9 cellular contexts compared by ENCODE assay signal in genomic region chr3:47961815-47962606, GRCh38. TPM values are rescaled to one million over a fixed set of nuclear protein-coding genes. Genes with fewer than 3 reads are reported as not detected.
A peak's percentile ranks its signal among the peaks of the same experiment; 100 is the strongest.
DNase-seq lines count a peak whose midpoint lies in the region; ATAC-seq, FAIRE-seq and TF ChIP-seq lines count a peak whose summit lies in the region.
"Had no signal": no experiment of that assay in that cellular context is flagged by ENCODE, and none has a peak within 500 bp of the region (broad histone marks: within the 10 kb centered on the region; RNA-seq: fewer than 3 reads in every experiment).

No MANE protein-coding gene starts in this region.

- no peak for TF ChIP-seq POLR2A in GM12878 (IDR thresholded peaks at IDR 0.05; ENCODE audit: low read depth, low read length)
- TF ChIP-seq POLR2A in suprapubic skin (IDR thresholded peaks at IDR 0.05) = no peak
- no peak for TF ChIP-seq POLR2A in ovary (IDR thresholded peaks at IDR 0.05)

- peaks cover 2% of the 10 kb centered on the region for H3K79me2 ChIP-seq in GM12878 (ENCODE audit: control insufficient read depth, insufficient read depth, low read length)

- H4K20me1 ChIP-seq in GM12878 (ENCODE audit: control insufficient read depth, insufficient read depth) = no peaks in the 10 kb centered on the region

- POLR2A ChIA-PET in GM12878 (lab: Charles Lee) = interaction anchor here (1.6 kb wide), 1 partner anchor 70 kb away, joined by 11 read pairs; no protein-coding TSS in a partner anchor

- peak overlapping the region; percentile 20; the same call in 1 of the 2 replicates for H3K27ac ChIP-seq in GM12878 (ENCODE audit: control insufficient read depth, insufficient read depth)
- H3K27ac ChIP-seq in mesodermal cell (ENCODE audit: low read depth, low read length, severe bottlenecking) = peak overlapping the region; percentile 24
- H3K27ac ChIP-seq in suprapubic skin = no peak overlapping the region
- no peak overlapping the region for H3K27ac ChIP-seq in ovary

- SMC1A ChIA-PET in GM12878 (lab: Charles Lee; ENCODE audit: uncharacterized antibody, unreplicated experiment) = interaction anchor here (1.1 to 2.5 kb wide), 3 partner anchors 11 to 122 kb away, joined by 3 to 12 read pairs (median 8); no protein-coding TSS in a partner anchor

- no peak overlapping the region for H2AFZ ChIP-seq in GM12878 (ENCODE audit: control insufficient read depth, low read depth, low read length)

- H3K4me1 ChIP-seq in GM12878 (ENCODE audit: control insufficient read depth, insufficient read depth, low read length) = peaks cover 31% of the 10 kb centered on the region
- H3K4me1 ChIP-seq in mesodermal cell (ENCODE audit: control insufficient read depth, insufficient read depth, low read length, poor library complexity, severe bottlenecking) = peaks cover 30% of the 10 kb centered on the region
- H3K4me1 ChIP-seq in suprapubic skin = peaks cover 20% of the 10 kb centered on the region
- H3K4me1 ChIP-seq in ovary (ENCODE audit: insufficient read depth) = peaks cover 6% of the 10 kb centered on the region

- H3K27me3 ChIP-seq in GM12878 (replicated peaks in 1 of 2; ENCODE audit: control insufficient read depth in 2 of 2, insufficient read depth in 2 of 2, low read length in 1 of 2) (no peaks in the 10 kb centered on the region), suprapubic skin (no peaks in the 10 kb centered on the region), ovary (no peaks in the 10 kb centered on the region)

- DNase-seq in GM20000 (ENCODE audit: low spot score) = peak; percentile 23
- DNase-seq in OCI-M1 (lab: John Stamatoyannopoulos, UW) = peak; percentile 67
- DNase-seq in GM12878 (ENCODE audit: low read depth, low spot score) = no peak
- DNase-seq in hepatic stellate cell (ENCODE audit: low spot score) = no peak
- no peak for DNase-seq in suprapubic skin (ENCODE audit: low spot score in 2 of 2)
- no peak for DNase-seq in KG1 (lab: John Stamatoyannopoulos, UW)
- DNase-seq in ovary = no peak
- DNase-seq: Kasumi-1 had no signal

- 77% methylated on average over 5 of the region's 5 CpGs for WGBS in GM12878 (ENCODE audit: insufficient coverage, insufficient replicate concordance, low lambda C conversion rate, missing lambda C conversion rate)
- WGBS in mesodermal cell (ENCODE audit: insufficient coverage in 2 of 2), 2 experiments = 79 to 81% methylated on average over 4 of the region's 5 CpGs
- WGBS in suprapubic skin = 20% methylated on average over 5 of the region's 5 CpGs
- 61 to 66% (median 63%) methylated on average over 5 of the region's 5 CpGs for WGBS in ovary, 3 donors

- in situ Hi-C loops in GM12878 (cut with MboI) = no loop called here

- FAIRE-seq in GM12878 (lab: Jason Lieb, UNC) = no peak

- H3K4me3 ChIP-seq in GM12878 = no peak overlapping the region
- H3K4me3 ChIP-seq in mesodermal cell (ENCODE audit: extremely low read depth, insufficient read depth, low read length, poor library complexity, severe bottlenecking) = no peak overlapping the region
- no peak overlapping the region for H3K4me3 ChIP-seq in suprapubic skin
- no peak overlapping the region for H3K4me3 ChIP-seq in ovary

- no peak for TF ChIP-seq CTCF in GM20000 (IDR thresholded peaks at IDR 0.05; ENCODE audit: extremely low read depth, missing control alignments)
- no peak for TF ChIP-seq CTCF in GM12878 (IDR thresholded peaks at IDR 0.05 in 2 of 3, conservative IDR thresholded peaks at IDR 0.05 in 1 of 3; ENCODE audit: control insufficient read depth in 2 of 3, extremely low read depth in 1 of 3, insufficient read depth in 1 of 3, low read depth in 3 of 3, low read length in 3 of 3)
- no peak for TF ChIP-seq CTCF in suprapubic skin (IDR thresholded peaks at IDR 0.05)
- TF ChIP-seq CTCF in ovary (IDR thresholded peaks at IDR 0.05) = no peak

- no peak overlapping the region for H3K9ac ChIP-seq in GM12878 (ENCODE audit: control insufficient read depth, insufficient read depth, low read length)

- H3K9me3 ChIP-seq in GM12878 (replicated peaks; ENCODE audit: control insufficient read depth, insufficient read depth, low read length) (no peaks in the 10 kb centered on the region), mesodermal cell (ENCODE audit: control insufficient read depth, low read length) (no peaks in the 10 kb centered on the region), suprapubic skin (no peaks in the 10 kb centered on the region), ovary (no peaks in the 10 kb centered on the region)

- peak; percentile 49 for ATAC-seq in GM12878

- no peak overlapping the region for H3K4me2 ChIP-seq in GM12878 (ENCODE audit: control insufficient read depth, insufficient read depth)

- intact Hi-C loops in GM12878 (cut with micrococcal nuclease; ENCODE audit: unreplicated experiment) (no loop called here), ovary (cut with DNase I) (no loop called here)

- no peak for TF ChIP-seq RAD21 in GM12878 (IDR thresholded peaks at IDR 0.05; ENCODE audit: insufficient read depth, low read depth, low read length)

- TF ChIP-seq EP300 in GM12878 (IDR thresholded peaks at IDR 0.05; ENCODE audit: borderline replicate concordance in 1 of 2, control insufficient read depth in 1 of 2, low read depth in 2 of 2, low read length in 2 of 2) = no peak
- TF ChIP-seq EP300 in suprapubic skin (IDR thresholded peaks at IDR 0.05) = no peak
- TF ChIP-seq EP300 in ovary (IDR thresholded peaks at IDR 0.05) = no peak

- H3K36me3 ChIP-seq in GM12878 (ENCODE audit: control insufficient read depth in 2 of 2, insufficient read depth in 2 of 2, low read length in 1 of 2) (no peaks in the 10 kb centered on the region; a peak in 1 of 4 replicates), mesodermal cell (ENCODE audit: control insufficient read depth, insufficient read depth, low read length) (peaks cover 28% of the 10 kb centered on the region), suprapubic skin (no peaks in the 10 kb centered on the region), ovary (no peaks in the 10 kb centered on the region)

- BruUV-seq in GM12878 (replicated peaks; lab: Mats Ljungman, UMichigan) = no TSS peak

- RAD21 ChIA-PET in GM12878 (lab: Charles Lee; ENCODE audit: unreplicated experiment) = no interaction called here

- CTCF ChIA-PET in GM12878 (lab: Yijun Ruan, JAX) = interaction anchor here (0.7 to 1.6 kb wide), 7 partner anchors 9 to 45 kb away, joined by 3 to 9 read pairs (median 3); no protein-coding TSS in a partner anchor

TF ChIP-seq in GM12878, 131 proteins besides CTCF, POLR2A, EP300 and RAD21 (continues in another document):
- no peak for TF ChIP-seq RELA (IDR thresholded peaks at IDR 0.05; ENCODE audit: borderline replicate concordance, partially characterized antibody)
- no peak for TF ChIP-seq NRF1 (conservative IDR thresholded peaks at IDR 0.05; ENCODE audit: low read depth, low read length)
- no peak for TF ChIP-seq RAD51 (IDR thresholded peaks at IDR 0.05)
- TF ChIP-seq, protein P1, sequence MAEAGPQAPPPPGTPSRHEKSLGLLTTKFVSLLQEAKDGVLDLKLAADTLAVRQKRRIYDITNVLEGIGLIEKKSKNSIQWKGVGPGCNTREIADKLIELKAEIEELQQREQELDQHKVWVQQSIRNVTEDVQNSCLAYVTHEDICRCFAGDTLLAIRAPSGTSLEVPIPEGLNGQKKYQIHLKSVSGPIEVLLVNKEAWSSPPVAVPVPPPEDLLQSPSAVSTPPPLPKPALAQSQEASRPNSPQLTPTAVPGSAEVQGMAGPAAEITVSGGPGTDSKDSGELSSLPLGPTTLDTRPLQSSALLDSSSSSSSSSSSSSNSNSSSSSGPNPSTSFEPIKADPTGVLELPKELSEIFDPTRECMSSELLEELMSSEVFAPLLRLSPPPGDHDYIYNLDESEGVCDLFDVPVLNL (IDR thresholded peaks at IDR 0.05; ENCODE audit: low read depth, low read length) = no peak
- TF ChIP-seq MTA2 (IDR thresholded peaks at IDR 0.05; ENCODE audit: low read depth) = no peak

RNA-seq across cellular contexts. Expression of gene MAP4, which starts 54.2 kb away (rescaled TPM):
- total RNA-seq in GM12878 (2013; cell fraction: nucleolus; rRNA removed) = 186 and 198 TPM in 2 replicates
- total RNA-seq in GM12878 (2014; rRNA removed) = 31.9 and 35.6 TPM in 2 replicates
- total RNA-seq in GM12878 (2014; rRNA removed; fragmentation: Illumina TruSeq; extraction: Trizol) = 32.8 and 35.0 TPM in 2 replicates
- total RNA-seq in GM12878 (2021) = 145 and 147 TPM in 2 replicates
- polyA plus RNA-seq in GM12878 (2011; ENCODE audit: low read depth) = 38.8 TPM
- polyA plus RNA-seq in GM12878 (2011; rRNA removed) = 29.7 and 44.3 TPM in 2 replicates
- 31.4 and 39.7 TPM in 2 replicates for polyA plus RNA-seq in GM12878 (2011; cell fraction: cytosol; rRNA removed)
- 92.4 and 104 TPM in 2 replicates for polyA plus RNA-seq in GM12878 (2011; cell fraction: nucleus; rRNA removed)
- polyA plus RNA-seq in GM12878 (2012) = 74.5 and 85.2 TPM in 2 replicates
- 80.0 and 85.6 TPM in 2 replicates for polyA plus RNA-seq in GM12878 (2014; fragmentation: Illumina TruSeq; extraction: Trizol)
- polyA plus RNA-seq in GM12878 (2014; fragmentation: Nextera tagmentation; extraction: Ambion mirVana) = 10 to 100 TPM; 22.2 to 29.1 TPM
- polyA plus RNA-seq in GM12878 (2014; rRNA removed) = 50.1 and 65.0 TPM in 2 replicates
- polyA plus RNA-seq in GM12878 (2016; fragmentation: Nextera tagmentation; extraction: Ambion mirVana) = 10 to 100 TPM; 95.9 to 96.4 TPM
- polyA minus RNA-seq in GM12878 (2011; rRNA and poly(A)+ RNA removed) = 42.6 and 45.9 TPM in 2 replicates
- polyA minus RNA-seq in GM12878 (2011; cell fraction: cytosol; rRNA and poly(A)+ RNA removed) = 32.7 and 39.6 TPM in 2 replicates
- polyA minus RNA-seq in GM12878 (2011; cell fraction: nucleus; rRNA and poly(A)+ RNA removed) = 23.9 and 44.0 TPM in 2 replicates
- 183 TPM for polyA plus RNA-seq in mesodermal cell (2013, experiment 1 of 2)
- 168 TPM for polyA plus RNA-seq in mesodermal cell (2013, experiment 2 of 2)
- total RNA-seq in suprapubic skin = 100 to 1,000 TPM; 132 to 162 (median 144) TPM
- 100 to 1,000 TPM in 5 of 7 donors, 10 to 100 TPM in 2; 64.9 to 271 (median 196) TPM for total RNA-seq in ovary
- polyA plus RNA-seq in ovary = 100 to 1,000 TPM in 1 of 2 donors, 10 to 100 TPM in 1; 89.3 to 207 TPM

Comparison
In these comparisons a context has a peak if more than half of its experiments do, and no peak if none do; other contexts are left out.
1. DNase-seq: peak in GM20000 (single experiment) and OCI-M1 (single experiment); none in GM12878 (single experiment), hepatic stellate cell (single experiment), suprapubic skin (0 of 2), KG1 (single experiment) and ovary (0 of 5).
2. H3K27ac ChIP-seq: peak in GM12878 (single experiment) and mesodermal cell (single experiment); none in suprapubic skin (single experiment) and ovary (0 of 2).